1 cellular context compared by ENCODE assay signal in genomic region chr20:62578294-62578897, GRCh38.
TF ChIP-seq lines count a peak whose summit lies in the region.

No MANE protein-coding gene starts in this region.

TF ChIP-seq in SK-N-SH, 30 proteins besides CTCF, POLR2A, EP300 and RAD21 (continued from another document):
- TF ChIP-seq EZH2phosphoT487 (IDR thresholded peaks at IDR 0.05; ENCODE audit: borderline replicate concordance, low read depth) (no peak), SMC3 (IDR thresholded peaks at IDR 0.05; ENCODE audit: low read depth, low read length) (no peak), ZBTB33 (IDR thresholded peaks at IDR 0.05; ENCODE audit: borderline replicate concordance, low read depth) (no peak)
TF ChIP-seq in SK-N-SH: peak in this region for 0.
